21 cellular contexts compared by ENCODE assay signal in the genomic region with DNA sequence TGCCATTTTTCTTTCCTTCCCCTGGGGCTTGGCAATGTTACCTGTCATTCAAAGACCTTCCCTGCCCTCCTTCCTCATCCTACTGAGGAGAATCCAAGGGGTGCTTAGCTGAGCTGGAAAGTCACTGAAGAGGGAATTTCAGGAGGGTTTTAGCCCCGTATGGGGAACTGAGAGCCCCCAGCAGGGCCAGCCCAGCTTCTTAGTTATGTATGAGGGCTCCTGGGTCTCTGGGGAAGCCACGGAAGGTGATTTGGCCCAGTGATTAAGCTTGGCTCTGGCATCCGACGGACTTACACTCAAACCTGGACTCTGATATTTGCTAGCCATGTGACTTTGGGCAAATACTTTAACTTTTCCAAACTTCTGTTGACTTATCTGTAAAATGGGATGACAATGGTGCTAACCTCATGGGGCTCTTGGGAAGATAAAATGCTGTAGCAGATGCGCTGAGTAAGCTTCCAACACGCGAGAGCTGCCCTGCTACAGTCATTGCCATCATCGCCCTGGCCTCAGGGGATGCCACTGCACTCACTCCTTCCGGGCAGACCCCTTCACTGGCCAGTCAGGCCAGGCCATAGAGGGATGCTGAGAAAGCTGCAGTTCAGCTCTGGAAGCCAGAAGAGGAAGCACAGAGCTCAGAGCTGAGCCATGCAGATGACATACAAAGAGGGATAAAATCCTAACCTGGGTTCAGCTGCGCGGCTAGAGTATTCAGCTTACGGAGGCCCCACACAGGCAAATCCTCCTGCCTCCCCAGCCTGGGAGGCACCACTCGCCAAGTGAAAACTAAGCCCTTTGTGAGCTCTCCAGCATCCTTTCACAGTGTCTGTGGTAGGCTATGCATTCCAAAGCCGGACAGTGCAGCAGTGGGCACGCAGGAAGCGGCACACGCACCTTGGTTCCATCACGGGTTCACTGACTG. TPM values are rescaled to one million over a fixed set of nuclear protein-coding genes. Genes with fewer than 3 reads are reported as not detected.
DNase-seq lines count a peak whose midpoint lies in the region; ATAC-seq and TF ChIP-seq lines count a peak whose summit lies in the region.
"Had no signal": no experiment of that assay in that cellular context is flagged by ENCODE, and none has a peak within 500 bp of the region (broad histone marks: within the 10 kb centered on the region; RNA-seq: fewer than 3 reads in every experiment).

No MANE protein-coding gene starts in this region.

- peaks cover 26% of the 10 kb centered on the region for H3K4me1 Mint-ChIP-seq in activated naive CD4-positive, alpha-beta T cell treated with anti-CD3 and anti-CD28 coated beads, Interleukin-2, amount 50 U/mL, for 24 hours
- H3K4me1 Mint-ChIP-seq in IgD-negative memory B cell: peaks cover 32 to 38% (median 35%) of the 10 kb centered on the region in 3 donors
- H3K4me1 Mint-ChIP-seq in effector memory CD8-positive, alpha-beta T cell (ENCODE audit: low read depth in 2 of 2): peaks cover 50 to 56% of the 10 kb centered on the region in 2 donors
- peaks cover 87% of the 10 kb centered on the region for H3K4me1 Mint-ChIP-seq in stimulated activated memory B cell treated with anti-CD40 and anti-IgM and Interleukin-4, amounts not matched to agents 10 μg/mL and 1 μg/mL and 100 μg/mL, for 72 hours

- no peak for ATAC-seq in effector memory CD8-positive, alpha-beta T cell (replicated peaks)
- peak; percentile 71 for ATAC-seq in stimulated activated memory B cell treated with anti-CD40 and anti-IgM and Interleukin-4, amounts not matched to agents 10 μg/mL and 1 μg/mL and 100 μg/mL, for 72 hours
- no peak for ATAC-seq in HG02610 (IDR thresholded peaks at IDR 0.05; ENCODE audit: unreplicated experiment)
- ATAC-seq: left colon had no signal

- H3K27me3 ChIP-seq in vagina: no peaks in the 10 kb centered on the region
- H3K27me3 ChIP-seq: ascending aorta had no signal

- H3K36me3 Mint-ChIP-seq in activated naive CD4-positive, alpha-beta T cell treated with anti-CD3 and anti-CD28 coated beads, Interleukin-2, amount 50 U/mL, for 24 hours: peaks cover 18% of the 10 kb centered on the region
- peaks cover under 1% of the 10 kb centered on the region for H3K36me3 Mint-ChIP-seq in IgD-negative memory B cell
- H3K36me3 Mint-ChIP-seq in effector memory CD8-positive, alpha-beta T cell (ENCODE audit: insufficient read depth): peaks cover 56% of the 10 kb centered on the region
- H3K36me3 Mint-ChIP-seq in stimulated activated memory B cell treated with anti-CD40 and anti-IgM and Interleukin-4, amounts not matched to agents 10 μg/mL and 1 μg/mL and 100 μg/mL, for 72 hours: peaks cover 59% of the 10 kb centered on the region

- H3K9me3 Mint-ChIP-seq in activated naive CD4-positive, alpha-beta T cell treated with anti-CD3 and anti-CD28 coated beads, Interleukin-2, amount 50 U/mL, for 24 hours: no peaks in the 10 kb centered on the region
- peaks cover 0 to 2% (median 0%) of the 10 kb centered on the region in 3 donors for H3K9me3 Mint-ChIP-seq in IgD-negative memory B cell
- no peaks in the 10 kb centered on the region for H3K9me3 Mint-ChIP-seq in effector memory CD8-positive, alpha-beta T cell
- peaks cover 4% of the 10 kb centered on the region for H3K9me3 Mint-ChIP-seq in stimulated activated memory B cell treated with anti-CD40 and anti-IgM and Interleukin-4, amounts not matched to agents 10 μg/mL and 1 μg/mL and 100 μg/mL, for 72 hours

- H3K9me3 ChIP-seq in vagina: no peaks in the 10 kb centered on the region
- H3K9me3 ChIP-seq: thoracic aorta had no signal

- no peak for TF ChIP-seq POLR2A in vagina (IDR thresholded peaks at IDR 0.05)

- no peak overlapping the region for H3K27ac ChIP-seq in vagina
- H3K27ac ChIP-seq: ascending aorta, thoracic aorta, VCaP had no signal

- H3K4me1 ChIP-seq in vagina: no peaks in the 10 kb centered on the region
- H3K4me1 ChIP-seq: ascending aorta had no signal

- H3K27me3 Mint-ChIP-seq in activated naive CD4-positive, alpha-beta T cell treated with anti-CD3 and anti-CD28 coated beads, Interleukin-2, amount 50 U/mL, for 24 hours: no peaks in the 10 kb centered on the region
- H3K27me3 Mint-ChIP-seq in IgD-negative memory B cell: no peaks in the 10 kb centered on the region
- no peaks in the 10 kb centered on the region for H3K27me3 Mint-ChIP-seq in effector memory CD8-positive, alpha-beta T cell
- no peaks in the 10 kb centered on the region for H3K27me3 Mint-ChIP-seq in stimulated activated memory B cell treated with anti-CD40 and anti-IgM and Interleukin-4, amounts not matched to agents 10 μg/mL and 1 μg/mL and 100 μg/mL, for 72 hours

- no peak for TF ChIP-seq CTCF in vagina (IDR thresholded peaks at IDR 0.05)

- H3K4me3 ChIP-seq in vagina: no peak overlapping the region
- H3K4me3 ChIP-seq: ascending aorta, thoracic aorta had no signal

- peak overlapping the region; percentile 76 for H3K27ac Mint-ChIP-seq in activated naive CD4-positive, alpha-beta T cell treated with anti-CD3 and anti-CD28 coated beads, Interleukin-2, amount 50 U/mL, for 24 hours
- peak overlapping the region; percentile 61 to 97 (median 72) for H3K27ac Mint-ChIP-seq in IgD-negative memory B cell
- H3K27ac Mint-ChIP-seq in effector memory CD8-positive, alpha-beta T cell: peak overlapping the region; percentile 84 to 93
- peak overlapping the region; percentile 87 for H3K27ac Mint-ChIP-seq in stimulated activated memory B cell treated with anti-CD40 and anti-IgM and Interleukin-4, amounts not matched to agents 10 μg/mL and 1 μg/mL and 100 μg/mL, for 72 hours

- H3K4me3 Mint-ChIP-seq in activated naive CD4-positive, alpha-beta T cell treated with anti-CD3 and anti-CD28 coated beads, Interleukin-2, amount 50 U/mL, for 24 hours: no peak overlapping the region
- peak overlapping the region in 3 of 4 donors; percentile 39 to 92 (median 77) for H3K4me3 Mint-ChIP-seq in IgD-negative memory B cell
- H3K4me3 Mint-ChIP-seq in effector memory CD8-positive, alpha-beta T cell: no peak overlapping the region
- peak overlapping the region; percentile 47 for H3K4me3 Mint-ChIP-seq in stimulated activated memory B cell treated with anti-CD40 and anti-IgM and Interleukin-4, amounts not matched to agents 10 μg/mL and 1 μg/mL and 100 μg/mL, for 72 hours

- intact Hi-C loops in vagina (cut with DNase I): no loop called here

- no peaks in the 10 kb centered on the region for H3K36me3 ChIP-seq in vagina
- H3K36me3 ChIP-seq: ascending aorta, thoracic aorta had no signal

- DNase-seq in activated naive CD4-positive, alpha-beta T cell treated with anti-CD3 and anti-CD28 coated beads, Interleukin-2, amount 50 U/mL, for 16 hours: no peak
- no peak for DNase-seq in effector memory CD8-positive, alpha-beta T cell
- DNase-seq in vagina (ENCODE audit: extremely low spot score in 2 of 2) (no peak), NCI-H1930 (lab: John Stamatoyannopoulos, UW) (no peak)
- DNase-seq: activated gamma-delta T cell; effector memory CD4-positive, alpha-beta T cell; EL; left colon; NCI-H1417 treated with DMSO at 0.1 percent for 48 hours; SHP77 treated with DMSO at 0.1 percent for 48 hours; stimulated activated CD8-positive, alpha-beta memory T cell treated with anti-CD3 and anti-CD28 coated beads, Interleukin-4, amount 100 ng/mL, for 48 hours; T-helper 1 cell had no signal

RNA-seq across cellular contexts. Expression of a gene that starts 44.8 kb away (rescaled TPM):
- 7.7 TPM for polyA plus RNA-seq in IgD-negative memory B cell
- total RNA-seq in vagina: 3.2 TPM
- total RNA-seq: fibroblast of lung had no signal
- polyA plus RNA-seq: AG04450 had no signal

RNA-seq across cellular contexts. Expression of a gene that starts 53.2 kb away (rescaled TPM):
- polyA plus RNA-seq in IgD-negative memory B cell: 30.7 TPM
- total RNA-seq in vagina: 10.6 TPM
- total RNA-seq: fibroblast of lung had no signal
- polyA plus RNA-seq: AG04450 had no signal

Comparison
In these comparisons a context has a peak if more than half of its experiments do, and no peak if none do; other contexts are left out.
1. H3K4me3 Mint-ChIP-seq: peak in IgD-negative memory B cell (3 of 4) and stimulated activated memory B cell treated with anti-CD40 and anti-IgM and Interleukin-4, amounts not matched to agents 10 μg/mL and 1 μg/mL and 100 μg/mL, for 72 hours (single experiment); none in activated naive CD4-positive, alpha-beta T cell treated with anti-CD3 and anti-CD28 coated beads, Interleukin-2, amount 50 U/mL, for 24 hours (single experiment) and effector memory CD8-positive, alpha-beta T cell (0 of 2).
2. Peak in every context shown above with its lines, with median percentiles within 50 percentile points of each other: H3K27ac Mint-ChIP-seq.